ENCODE assay signal across 31 cellular contexts in the genomic region with DNA sequence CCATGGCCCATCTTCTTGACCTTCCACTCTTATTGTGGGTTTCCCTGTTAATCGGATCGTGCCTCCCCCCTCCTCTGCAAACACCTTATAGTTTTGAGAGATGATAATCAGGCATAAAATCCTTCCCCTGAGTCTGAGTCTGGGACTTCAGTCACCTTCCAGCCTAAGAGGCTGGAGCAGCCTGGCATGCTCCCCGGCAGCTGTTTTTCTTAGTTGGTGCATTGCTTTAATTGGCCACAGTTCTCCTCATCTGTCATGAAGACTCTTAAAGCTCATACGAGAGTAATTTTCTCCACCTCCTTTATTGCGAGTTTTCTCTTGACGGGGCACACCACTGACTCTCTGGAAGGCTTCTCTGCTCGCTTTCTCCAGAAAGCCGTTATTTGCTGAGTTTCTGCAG.
"Had no signal": no experiment of that assay in that cellular context is flagged by ENCODE, and none has a peak within 500 bp of the region (broad histone marks: within the 10 kb centered on the region; RNA-seq: fewer than 3 reads in every experiment).

No MANE protein-coding gene starts in this region.

- H3K27ac ChIP-seq: ascending aorta, breast epithelium, cardiac muscle cell, coronary artery, dorsolateral prefrontal cortex, foreskin keratinocyte, gastrocnemius medialis had no signal

- DNase-seq: activated CD4-positive, alpha-beta memory T cell treated with anti-CD3 and anti-CD28 coated beads for 36 hours; activated CD4-positive, alpha-beta T cell treated with anti-CD3 and anti-CD28 coated beads for 36 hours; activated CD4-positive, alpha-beta T cell treated with anti-CD3 and anti-CD28 coated beads, Interleukin-2, amount 10 ng/mL, durations not matched to agents 24 days and 14 days; activated CD4-positive, CD25-positive, alpha-beta regulatory T cell; activated CD4-positive, CD25-positive, alpha-beta regulatory T cell treated with anti-CD3 and anti-CD28 coated beads, Interleukin-2, amount 50 U/mL, for 72 hours; activated CD8-positive, alpha-beta memory T cell treated with anti-CD3 and anti-CD28 coated beads, Interleukin-2, amount 10 ng/mL, durations not matched to agents 7 days and 5 days; activated CD8-positive, alpha-beta memory T cell treated with anti-CD3 and anti-CD28 coated beads, Interleukin-2, amount 50 U/mL, for 4 hours; activated CD8-positive, alpha-beta T cell treated with anti-CD3 and anti-CD28 coated beads, Interleukin-2, amount 10 ng/mL, durations not matched to agents 7 days and 5 days; activated effector memory CD4-positive, alpha-beta T cell treated with anti-CD3 and anti-CD28 coated beads, Interleukin-2, amount 50 U/mL, for 16 hours; activated naive CD4-positive, alpha-beta T cell treated with anti-CD3 and anti-CD28 coated beads, Interleukin-2, amount 10 ng/mL, durations not matched to agents 7 days and 5 days; activated naive CD8-positive, alpha-beta T cell treated with anti-CD3 and anti-CD28 coated beads, Interleukin-2, amount 10 ng/mL, durations not matched to agents 7 days and 5 days; activated T-cell treated with anti-CD3 and anti-CD28 coated beads, Interleukin-2, amount 50 U/mL, for 1 hour; activated T-cell treated with anti-CD3 and anti-CD28 coated beads, Interleukin-2, amount 50 U/mL, for 48 hours; central memory CD4-positive, alpha-beta T cell; cerebellar nuclear complex; dorsolateral prefrontal cortex; effector memory CD4-positive, alpha-beta T cell; endodermal cell; foreskin keratinocyte; gastrocnemius medialis; glutamatergic neuron; T-helper 2 cell had no signal

- H3K4me3 Mint-ChIP-seq: activated CD4-positive, alpha-beta memory T cell treated with anti-CD3 and anti-CD28 coated beads for 36 hours; activated CD4-positive, alpha-beta T cell treated with anti-CD3 and anti-CD28 coated beads for 36 hours; activated CD4-positive, alpha-beta T cell treated with anti-CD3 and anti-CD28 coated beads, Interleukin-2, amount 10 ng/mL, durations not matched to agents 24 days and 14 days; activated CD8-positive, alpha-beta memory T cell treated with anti-CD3 and anti-CD28 coated beads, Interleukin-2, amount 10 ng/mL, durations not matched to agents 7 days and 5 days; activated CD8-positive, alpha-beta T cell treated with anti-CD3 and anti-CD28 coated beads, Interleukin-2, amount 10 ng/mL, durations not matched to agents 7 days and 5 days; activated naive CD4-positive, alpha-beta T cell treated with anti-CD3 and anti-CD28 coated beads, Interleukin-2, amount 10 ng/mL, durations not matched to agents 7 days and 5 days; activated naive CD8-positive, alpha-beta T cell treated with anti-CD3 and anti-CD28 coated beads, Interleukin-2, amount 10 ng/mL, durations not matched to agents 7 days and 5 days; activated T-helper 1 cell treated with anti-CD3 and anti-CD28 coated beads, Interleukin-12 subunit alpha, Interleukin-12 subunit beta, Interleukin-2, Interleukin-4 antibody, amounts not matched to agents 30 ng/mL and 10 ng/mL and 1 ng/mL, durations not matched to agents 14 hours and 24 hours and 36 hours; brain; dendritic cell treated with granulocyte-macrophage colony-stimulating factor and Interleukin-4, amounts not matched to agents 40 ng/mL and 50 ng/mL, for 4 days; endodermal cell had no signal

- H3K27me3 ChIP-seq: ascending aorta, breast epithelium, cardiac muscle cell, dorsolateral prefrontal cortex, gastrocnemius medialis had no signal

- H3K27me3 Mint-ChIP-seq: activated CD4-positive, alpha-beta memory T cell treated with anti-CD3 and anti-CD28 coated beads for 36 hours; activated CD4-positive, alpha-beta T cell treated with anti-CD3 and anti-CD28 coated beads for 36 hours; activated CD8-positive, alpha-beta memory T cell treated with anti-CD3 and anti-CD28 coated beads, Interleukin-2, amount 10 ng/mL, durations not matched to agents 7 days and 5 days; activated naive CD8-positive, alpha-beta T cell treated with anti-CD3 and anti-CD28 coated beads, Interleukin-2, amount 10 ng/mL, durations not matched to agents 7 days and 5 days; dendritic cell treated with granulocyte-macrophage colony-stimulating factor and Interleukin-4, amounts not matched to agents 40 ng/mL and 50 ng/mL, for 4 days had no signal

- H3K4me1 Mint-ChIP-seq: activated CD4-positive, alpha-beta T cell treated with anti-CD3 and anti-CD28 coated beads for 36 hours; activated CD4-positive, alpha-beta T cell treated with anti-CD3 and anti-CD28 coated beads, Interleukin-2, amount 10 ng/mL, durations not matched to agents 24 days and 14 days; activated CD8-positive, alpha-beta memory T cell treated with anti-CD3 and anti-CD28 coated beads, Interleukin-2, amount 10 ng/mL, durations not matched to agents 7 days and 5 days; activated naive CD4-positive, alpha-beta T cell treated with anti-CD3 and anti-CD28 coated beads, Interleukin-2, amount 10 ng/mL, durations not matched to agents 7 days and 5 days; activated naive CD8-positive, alpha-beta T cell treated with anti-CD3 and anti-CD28 coated beads, Interleukin-2, amount 10 ng/mL, durations not matched to agents 7 days and 5 days had no signal

- H3K36me3 Mint-ChIP-seq: activated CD4-positive, alpha-beta memory T cell treated with anti-CD3 and anti-CD28 coated beads for 36 hours; activated CD8-positive, alpha-beta memory T cell treated with anti-CD3 and anti-CD28 coated beads, Interleukin-2, amount 10 ng/mL, durations not matched to agents 7 days and 5 days; activated naive CD4-positive, alpha-beta T cell treated with anti-CD3 and anti-CD28 coated beads, Interleukin-2, amount 10 ng/mL, durations not matched to agents 7 days and 5 days; activated naive CD4-positive, alpha-beta T cell treated with anti-CD3 and anti-CD28 coated beads, Interleukin-2, amount 50 U/mL, for 72 hours; activated naive CD8-positive, alpha-beta T cell treated with anti-CD3 and anti-CD28 coated beads, Interleukin-2, amount 10 ng/mL, durations not matched to agents 7 days and 5 days; brain had no signal

- H3K4me3 ChIP-seq: breast epithelium, cardiac muscle cell, coronary artery, dorsolateral prefrontal cortex, gastrocnemius medialis had no signal

- H3K36me3 ChIP-seq: ascending aorta, breast epithelium, cardiac muscle cell, gastrocnemius medialis had no signal

- H3K4me1 ChIP-seq: breast epithelium, foreskin keratinocyte had no signal

- H3K9me3 Mint-ChIP-seq: activated CD4-positive, alpha-beta memory T cell treated with anti-CD3 and anti-CD28 coated beads for 36 hours; activated naive CD4-positive, alpha-beta T cell treated with anti-CD3 and anti-CD28 coated beads, Interleukin-2, amount 10 ng/mL, durations not matched to agents 7 days and 5 days; activated naive CD4-positive, alpha-beta T cell treated with anti-CD3 and anti-CD28 coated beads, Interleukin-2, amount 50 U/mL, for 72 hours; activated naive CD8-positive, alpha-beta T cell treated with anti-CD3 and anti-CD28 coated beads, Interleukin-2, amount 10 ng/mL, durations not matched to agents 7 days and 5 days; activated T-helper 2 cell treated with anti-CD3 and anti-CD28 coated beads, Interferon-gamma antibody, Interleukin-2, Interleukin-4, amounts not matched to agents 10 μg/mL and 5 μg/mL and 100 μg/mL, durations not matched to agents 14 hours and 24 hours and 36 hours; endodermal cell had no signal

- H3K27ac Mint-ChIP-seq: activated CD4-positive, alpha-beta memory T cell treated with anti-CD3 and anti-CD28 coated beads for 36 hours; activated CD4-positive, alpha-beta T cell treated with anti-CD3 and anti-CD28 coated beads for 36 hours; activated CD4-positive, alpha-beta T cell treated with anti-CD3 and anti-CD28 coated beads, Interleukin-2, amount 10 ng/mL, durations not matched to agents 24 days and 14 days; activated CD8-positive, alpha-beta memory T cell treated with anti-CD3 and anti-CD28 coated beads, Interleukin-2, amount 10 ng/mL, durations not matched to agents 7 days and 5 days; activated CD8-positive, alpha-beta T cell treated with anti-CD3 and anti-CD28 coated beads, Interleukin-2, amount 10 ng/mL, durations not matched to agents 7 days and 5 days; activated naive CD4-positive, alpha-beta T cell treated with anti-CD3 and anti-CD28 coated beads, Interleukin-2, amount 10 ng/mL, durations not matched to agents 7 days and 5 days; activated naive CD4-positive, alpha-beta T cell treated with anti-CD3 and anti-CD28 coated beads, Interleukin-2, amount 50 U/mL, for 72 hours; activated naive CD8-positive, alpha-beta T cell treated with anti-CD3 and anti-CD28 coated beads, Interleukin-2, amount 10 ng/mL, durations not matched to agents 7 days and 5 days; activated T-helper 1 cell treated with anti-CD3 and anti-CD28 coated beads, Interleukin-12 subunit alpha, Interleukin-12 subunit beta, Interleukin-2, Interleukin-4 antibody, amounts not matched to agents 30 ng/mL and 10 ng/mL and 1 ng/mL, durations not matched to agents 14 hours and 24 hours and 36 hours; activated T-helper 2 cell treated with anti-CD3 and anti-CD28 coated beads, Interferon-gamma antibody, Interleukin-2, Interleukin-4, amounts not matched to agents 10 μg/mL and 5 μg/mL and 100 μg/mL, durations not matched to agents 14 hours and 24 hours and 36 hours; brain; dendritic cell treated with granulocyte-macrophage colony-stimulating factor and Interleukin-4, amounts not matched to agents 40 ng/mL and 50 ng/mL, for 4 days; endodermal cell had no signal

- H3K9me3 ChIP-seq: ascending aorta, breast epithelium, gastrocnemius medialis had no signal
